ENCODE assay signal across 27 cellular contexts in genomic region chr16:47967374-47967773, GRCh38.
"Had no signal": no experiment of that assay in that cellular context is flagged by ENCODE, and none has a peak within 500 bp of the region (broad histone marks: within the 10 kb centered on the region; RNA-seq: fewer than 3 reads in every experiment).

No MANE protein-coding gene starts in this region.

- ATAC-seq: stimulated activated effector memory CD8-positive, alpha-beta T cell treated with anti-CD3 and anti-CD28 coated beads, Interleukin-12 subunit alpha, Interleukin-12 subunit beta, amount 100 ng/mL, for 72 hours; stimulated activated memory B cell treated with anti-CD40 and anti-IgM and Interleukin-4, amounts not matched to agents 10 μg/mL and 1 μg/mL and 100 μg/mL, for 72 hours; stimulated activated naive B cell treated with anti-CD40 and anti-IgM and Interleukin-4, amounts not matched to agents 10 μg/mL and 1 μg/mL and 100 μg/mL, for 72 hours; stimulated activated naive CD8-positive, alpha-beta T cell treated with anti-CD3 and anti-CD28 coated beads, Interleukin-15, amount 100 ng/mL, for 72 hours; stimulated activated naive CD8-positive, alpha-beta T cell treated with anti-CD3 and anti-CD28 coated beads, Interleukin-15, Interleukin-2, amounts not matched to agents 100 U/mL and 50 U/mL, for 24 hours; upper lobe of right lung had no signal

- H3K9me3 ChIP-seq: stomach, suprapubic skin, testis, thoracic aorta, thyroid gland, tibial artery, tibial nerve, transverse colon, upper lobe of left lung, upper lobe of right lung, uterus, vagina had no signal

- DNase-seq: stimulated activated CD4-positive, alpha-beta T cell treated with anti-CD3 and anti-CD28 coated beads, Interleukin-2, amount 100 ng/mL, for 48 hours; stimulated activated CD4-positive, alpha-beta T cell treated with anti-CD3 and anti-CD28 coated beads, Interleukin-4, amount 100 ng/mL, for 1 hour; stimulated activated CD4-positive, alpha-beta T cell treated with anti-CD3 and anti-CD28 coated beads, Interleukin-4, amount 100 ng/mL, for 24 hours; stimulated activated CD4-positive, alpha-beta T cell treated with anti-CD3 and anti-CD28 coated beads, Interleukin-4, amount 100 ng/mL, for 4 hours; stimulated activated CD8-positive, alpha-beta memory T cell treated with anti-CD3 and anti-CD28 coated beads, Interleukin-4, amount 100 ng/mL, for 48 hours; stimulated activated naive B cell treated with anti-CD40 and anti-IgM and Interleukin-4, amounts not matched to agents 10 μg/mL and 1 μg/mL and 100 μg/mL, for 72 hours; stimulated activated naive CD4-positive, alpha-beta T cell; stimulated activated naive CD4-positive, alpha-beta T cell treated with Interleukin-2 at 50 U/mL for 16 hours; stimulated activated naive CD8-positive, alpha-beta T cell treated with anti-CD3 and anti-CD28 coated beads, Interleukin-15, amount 100 ng/mL, for 72 hours; stimulated activated naive CD8-positive, alpha-beta T cell treated with anti-CD3 and anti-CD28 coated beads, Interleukin-15, Interleukin-2, amounts not matched to agents 100 U/mL and 50 U/mL, for 24 hours; stomach; substantia nigra; testis; thyroid gland; tibial artery; transverse colon; trophoblast cell; upper lobe of left lung; upper lobe of right lung; uterus had no signal

- H3K27me3 ChIP-seq: stomach, suprapubic skin, testis, thyroid gland, tibial artery, tibial nerve, transverse colon, upper lobe of left lung, upper lobe of right lung, uterus, vagina had no signal

- H3K4me1 ChIP-seq: stomach, suprapubic skin, testis, thyroid gland, tibial artery, tibial nerve, transverse colon, upper lobe of left lung, upper lobe of right lung, uterus, vagina had no signal

- H3K36me3 ChIP-seq: stomach, suprapubic skin, thoracic aorta, thyroid gland, tibial artery, tibial nerve, transverse colon, upper lobe of left lung, upper lobe of right lung, uterus, vagina had no signal

- FAIRE-seq: urothelium cell line had no signal

- H3K27ac ChIP-seq: stomach, suprapubic skin, testis, thoracic aorta, thyroid gland, tibial artery, tibial nerve, transverse colon, upper lobe of left lung, upper lobe of right lung, uterus, vagina had no signal

- H3K4me3 ChIP-seq: stomach, suprapubic skin, testis, thoracic aorta, thyroid gland, tibial artery, tibial nerve, transverse colon, upper lobe of left lung, upper lobe of right lung, uterus, vagina had no signal
